9 cellular contexts compared by ENCODE assay signal in genomic region chr17:42937712-42938596, GRCh38. TPM values are rescaled to one million over a fixed set of nuclear protein-coding genes. Genes with fewer than 3 reads are reported as not detected.
DNase-seq lines count a peak whose midpoint lies in the region; ATAC-seq and TF ChIP-seq lines count a peak whose summit lies in the region.
"Had no signal": no experiment of that assay in that cellular context is flagged by ENCODE, and none has a peak within 500 bp of the region (broad histone marks: within the 10 kb centered on the region; RNA-seq: fewer than 3 reads in every experiment).

No MANE protein-coding gene starts in this region.

- H3K36me3 Mint-ChIP-seq in naive B cell, result no peaks in the 10 kb centered on the region

- peak overlapping the region in 1 of 6 donors; percentile 26 for H3K27ac Mint-ChIP-seq in naive B cell

- DNase-seq in A172 (ENCODE audit: low spot score) (peak; percentile 55), GM04504 (ENCODE audit: low read depth) (peak; percentile 25), NCI-H146 (lab: John Stamatoyannopoulos, UW) (peak; percentile 64), UCSD-AML1 (lab: John Stamatoyannopoulos, UW; ENCODE audit: unreplicated experiment) (peak; percentile 41), epithelial cell of proximal tubule (ENCODE audit: low read depth) (no peak), naive B cell (peak; percentile 5)
- no peak for DNase-seq in NK-92 treated with Interleukin-12 subunit alpha and Interleukin-12 subunit beta, amount 100 ng/mL, for 24 hours (lab: John Stamatoyannopoulos, UW)

- peaks cover 0 to 3% (median 0%) of the 10 kb centered on the region in 3 donors for H3K4me1 Mint-ChIP-seq in naive B cell

- peak; percentile 84 for TF ChIP-seq CTCF in epithelial cell of proximal tubule (conservative IDR thresholded peaks at IDR 0.05; ENCODE audit: low read depth, low read length)

- ATAC-seq in naive B cell (ENCODE audit: low read depth in 2 of 2) (peak; percentile 42 to 59), GM21367 (IDR thresholded peaks at IDR 0.05; ENCODE audit: unreplicated experiment) (no peak)

- no peak overlapping the region for H3K4me3 Mint-ChIP-seq in naive B cell

- H3K9me3 Mint-ChIP-seq in naive B cell, result no peaks in the 10 kb centered on the region

- H3K4me3 ChIP-seq in epithelial cell of proximal tubule (ENCODE audit: low read depth, low read length), result no peak overlapping the region

- H3K27me3 Mint-ChIP-seq in naive B cell, result peaks cover 5 to 27% (median 10%) of the 10 kb centered on the region in 3 donors

RNA-seq across cellular contexts. Expression of gene AARSD1, which starts 26.3 kb away (rescaled TPM):
- 37.4 and 42.1 TPM in 2 replicates for total RNA-seq in A172 (2014; rRNA removed; shearing (Covaris generic))
- total RNA-seq in epithelial cell of proximal tubule, result 23.0 and 39.1 TPM in 2 replicates
- polyA plus RNA-seq in naive B cell (ENCODE audit: low read depth in 6 of 6), result 10 to 100 TPM; 34.4 to 58.3 (median 41.2) TPM

RNA-seq across cellular contexts. Expression of gene G6PC1, which starts 37.4 kb away (rescaled TPM):
- not detected in 2 replicates for total RNA-seq in A172 (2014; rRNA removed; shearing (Covaris generic))
- not detected in 2 replicates for total RNA-seq in epithelial cell of proximal tubule
- polyA plus RNA-seq in naive B cell (ENCODE audit: low read depth in 6 of 6), result not detected
- total RNA-seq: glomerular endothelial cell had no signal

RNA-seq across cellular contexts. Expression of gene PTGES3L, which starts 41.9 kb away (rescaled TPM):
- 0.41 and 0.43 TPM in 2 replicates for total RNA-seq in A172 (2014; rRNA removed; shearing (Covaris generic))
- total RNA-seq in epithelial cell of proximal tubule, result 1.3 and 2.5 TPM in 2 replicates
- under 1 TPM in 3 of 6 donors, not detected in 3; 0.33 to 0.47 (median 0.45) TPM for polyA plus RNA-seq in naive B cell (ENCODE audit: low read depth in 6 of 6)

RNA-seq across cellular contexts. Expression of gene RUNDC1, which starts 42.4 kb away (rescaled TPM):
- 7.4 and 8.5 TPM in 2 replicates for total RNA-seq in A172 (2014; rRNA removed; shearing (Covaris generic))
- total RNA-seq in epithelial cell of proximal tubule, result 8.1 and 14.0 TPM in 2 replicates
- polyA plus RNA-seq in naive B cell (ENCODE audit: low read depth in 6 of 6), result 10 to 100 TPM; 15.3 to 39.6 (median 26.2) TPM

Comparison
In these comparisons a context has a peak if more than half of its experiments do, and no peak if none do; other contexts are left out.
1. DNase-seq: peak in A172 (single experiment), GM04504 (single experiment), NCI-H146 (single experiment), UCSD-AML1 (single experiment) and naive B cell (single experiment); none in epithelial cell of proximal tubule (single experiment) and NK-92 treated with Interleukin-12 subunit alpha and Interleukin-12 subunit beta, amount 100 ng/mL, for 24 hours (single experiment).